1 cellular context compared by ENCODE assay signal in genomic region chr9:136093995-136094881, GRCh38.
A peak's percentile ranks its signal among the peaks of the same experiment; 100 is the strongest.
TF ChIP-seq lines count a peak whose summit lies in the region.

No MANE protein-coding gene starts in this region.

TF ChIP-seq in HEK293, 187 proteins besides CTCF, POLR2A, EP300 and RAD21 (continued from another document and continues in another):
- TF ChIP-seq ZBTB49 (tag by site-specific recombination; IDR thresholded peaks at IDR 0.05; ENCODE audit: low read depth) (no peak), PBX3 (CRISPR knock-in tag; IDR thresholded peaks at IDR 0.05) (0 out of 2 replicates have a peak, but pooled peaks have one; percentile 28), KLF1 (tag by site-specific recombination; IDR thresholded peaks at IDR 0.05) (peak; percentile 70), FEZF1 (tag by site-specific recombination; IDR thresholded peaks at IDR 0.05) (no peak), GFI1B (tag by site-specific recombination; IDR thresholded peaks at IDR 0.05) (no peak), ZIC2 (tag by site-specific recombination; IDR thresholded peaks at IDR 0.05) (no peak), KLF10 (tag by site-specific recombination; IDR thresholded peaks at IDR 0.05) (peak; percentile 91; the same call in 1 of the 2 replicates), ZNF114 (tag by site-specific recombination; IDR thresholded peaks at IDR 0.05) (no peak), GLIS1 (tag by site-specific recombination; IDR thresholded peaks at IDR 0.05) (peak; percentile 93), ZNF132 (tag by site-specific recombination; IDR thresholded peaks at IDR 0.05; ENCODE audit: borderline replicate concordance) (no peak), ZNF24 (tag by site-specific recombination; IDR thresholded peaks at IDR 0.05) (no peak), ZNF560 (tag by site-specific recombination; IDR thresholded peaks at IDR 0.05; ENCODE audit: borderline replicate concordance) (no peak), ZNF394 (tag by site-specific recombination; IDR thresholded peaks at IDR 0.05; ENCODE audit: borderline replicate concordance) (0 out of 2 replicates have a peak, but pooled peaks have one; percentile 31), ZNF112 (tag by site-specific recombination; IDR thresholded peaks at IDR 0.05) (no peak), ZNF677 (tag by site-specific recombination; IDR thresholded peaks at IDR 0.05) (no peak), ZNF140 (tag by site-specific recombination; IDR thresholded peaks at IDR 0.05) (no peak), ZNF37A (tag by site-specific recombination; IDR thresholded peaks at IDR 0.05) (no peak), ZNF248 (tag by site-specific recombination; IDR thresholded peaks at IDR 0.05) (no peak), ZNF148 (tag by site-specific recombination; IDR thresholded peaks at IDR 0.05; ENCODE audit: borderline replicate concordance) (no peak), ZNF664 (tag by site-specific recombination; IDR thresholded peaks at IDR 0.05) (no peak), ZNF341 (tag by site-specific recombination; IDR thresholded peaks at IDR 0.05; ENCODE audit: low read depth) (peak; percentile 93), WT1 (tag by site-specific recombination; IDR thresholded peaks at IDR 0.05) (0 out of 2 replicates have a peak, but pooled peaks have one; percentile 36), ZBTB20 (tag by site-specific recombination; IDR thresholded peaks at IDR 0.05) (peak; percentile 94), SETDB1 (IDR thresholded peaks at IDR 0.05; ENCODE audit: insufficient read length, low read length) (no peak), ZBTB6 (tag by site-specific recombination; IDR thresholded peaks at IDR 0.05) (no peak), GLI4 (tag by site-specific recombination; IDR thresholded peaks at IDR 0.05) (no peak), ZNF555 (tag by site-specific recombination; conservative IDR thresholded peaks at IDR 0.05) (no peak), TCF7L2 (IDR thresholded peaks at IDR 0.05; ENCODE audit: borderline replicate concordance, low read depth, low read length) (no peak), ZNF707 (tag by site-specific recombination; IDR thresholded peaks at IDR 0.05) (no peak), SCRT2 (tag by site-specific recombination; IDR thresholded peaks at IDR 0.05) (no peak), ZNF155 (tag by site-specific recombination; IDR thresholded peaks at IDR 0.05) (no peak), ZNF10 (tag by site-specific recombination; IDR thresholded peaks at IDR 0.05) (no peak), KLF9 (tag by site-specific recombination; IDR thresholded peaks at IDR 0.05; ENCODE audit: low read depth) (0 out of 2 replicates have a peak, but pooled peaks have one; percentile 12), INSM2 (tag by site-specific recombination; IDR thresholded peaks at IDR 0.05) (no peak), ZNF843 (tag by site-specific recombination; IDR thresholded peaks at IDR 0.05) (no peak), PRDM4 (tag by site-specific recombination; IDR thresholded peaks at IDR 0.05) (no peak), ZNF366 (tag by site-specific recombination; conservative IDR thresholded peaks at IDR 0.05) (no peak), ZNF18 (tag by site-specific recombination; IDR thresholded peaks at IDR 0.05) (no peak), ZNF549 (tag by site-specific recombination; IDR thresholded peaks at IDR 0.05) (no peak), MEIS1 (CRISPR knock-in tag; IDR thresholded peaks at IDR 0.05; ENCODE audit: borderline replicate concordance) (no peak), REPIN1 (tag by site-specific recombination; IDR thresholded peaks at IDR 0.05; ENCODE audit: low read depth) (no peak), ZNF416 (tag by site-specific recombination; IDR thresholded peaks at IDR 0.05) (no peak), ZFP41 (tag by site-specific recombination; IDR thresholded peaks at IDR 0.05; ENCODE audit: borderline replicate concordance) (no peak), ZNF449 (tag by site-specific recombination; IDR thresholded peaks at IDR 0.05) (no peak), SP7 (tag by site-specific recombination; IDR thresholded peaks at IDR 0.05) (no peak; the same call in none of the 2 replicates), BCL6B (tag by site-specific recombination; IDR thresholded peaks at IDR 0.05) (no peak), ZSCAN30 (tag by site-specific recombination; IDR thresholded peaks at IDR 0.05) (no peak; the same call in 1 of the 2 replicates), ZNF398 (tag by site-specific recombination; IDR thresholded peaks at IDR 0.05) (no peak), ZNF596 (tag by site-specific recombination; IDR thresholded peaks at IDR 0.05) (no peak), ZNF23 (tag by site-specific recombination; IDR thresholded peaks at IDR 0.05; ENCODE audit: borderline replicate concordance) (no peak)
